Comparison of ENCODE assay signal across 8 cellular contexts in the genomic region with DNA sequence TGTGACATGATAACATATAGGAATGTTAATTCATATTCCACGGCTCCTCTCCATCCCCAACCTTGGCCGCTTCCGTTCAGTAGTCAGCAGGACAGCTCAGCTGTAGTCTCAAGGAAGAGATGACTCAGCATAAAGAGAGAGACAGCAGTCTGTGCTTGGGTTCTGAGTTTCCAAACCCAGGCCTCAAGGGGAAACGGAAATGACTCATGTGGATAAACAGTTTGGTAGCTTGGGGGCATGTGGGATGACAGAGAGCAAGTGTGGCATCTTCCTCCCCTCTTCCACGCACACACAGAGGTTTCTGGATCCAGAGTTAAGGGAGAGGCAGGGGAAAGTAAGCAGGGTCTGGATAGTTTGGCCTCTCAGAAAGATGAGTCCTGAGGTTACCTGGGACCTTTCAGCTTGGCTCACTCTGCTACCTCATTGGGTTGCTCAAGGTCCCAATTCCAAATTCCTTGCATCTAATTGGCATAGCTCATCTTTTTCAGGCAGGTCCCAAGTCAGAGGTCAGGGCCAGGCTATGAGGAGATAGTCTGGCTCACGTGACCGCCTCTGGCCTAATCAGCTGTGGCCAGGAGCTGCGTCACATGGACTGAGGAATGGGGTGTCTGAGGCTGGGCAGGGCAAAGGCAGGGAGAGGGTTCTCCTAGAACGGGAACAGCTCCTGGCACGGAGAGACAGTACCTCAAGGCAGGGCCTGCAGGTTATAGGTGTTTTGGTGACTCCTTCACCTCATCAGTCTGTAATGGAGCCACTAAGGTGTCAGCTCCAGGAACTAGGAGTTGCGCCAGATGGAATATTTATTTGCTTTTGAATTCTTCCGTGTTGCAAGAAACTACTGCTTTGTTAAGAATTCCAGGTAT. TPM values are rescaled to one million over a fixed set of nuclear protein-coding genes. Genes with fewer than 3 reads are reported as not detected.
DNase-seq lines count a peak whose midpoint lies in the region; ATAC-seq, FAIRE-seq and TF ChIP-seq lines count a peak whose summit lies in the region.

No MANE protein-coding gene starts in this region.

- peak overlapping the region; percentile 88 for H3K27ac Mint-ChIP-seq in T-helper 17 cell

- FAIRE-seq in HTR-8/SVneo (lab: Jason Lieb, UNC), result peak; percentile 94

- H3K27me3 ChIP-seq in GM06990 (replicated peaks; ENCODE audit: control insufficient read depth, insufficient read depth, low read length), result no peaks in the 10 kb centered on the region

- H3K4me3 Mint-ChIP-seq in T-helper 17 cell, result peak overlapping the region; percentile 9

- DNase-seq in A172 (ENCODE audit: low spot score), result peak; percentile 97
- peak; percentile 29 for DNase-seq in GM06990 (ENCODE audit: extremely low read depth, insufficient read length)
- peak; percentile 96 for DNase-seq in HTR-8/SVneo (ENCODE audit: insufficient read length, low spot score)
- DNase-seq in T-helper 17 cell, result no peak
- DNase-seq in choroid plexus epithelial cell (ENCODE audit: low read depth), result peak; percentile 96
- peak; percentile 44 for DNase-seq in mucosa of gallbladder (ENCODE audit: low spot score)
- DNase-seq in NCI-H187 (lab: John Stamatoyannopoulos, UW), result no peak
- DNase-seq in activated gamma-delta T cell treated with Interleukin-2 at 50 U/mL for 16 hours, result no peak

- TF ChIP-seq CTCF in GM06990 (IDR thresholded peaks at IDR 0.05; ENCODE audit: insufficient read depth, low read length, poor library complexity, severe bottlenecking), result no peak
- no peak for TF ChIP-seq CTCF in choroid plexus epithelial cell (conservative IDR thresholded peaks at IDR 0.05; ENCODE audit: low read depth, low read length)

- peaks cover 10% of the 10 kb centered on the region for H3K4me1 Mint-ChIP-seq in T-helper 17 cell

- peaks cover 7% of the 10 kb centered on the region for H3K27me3 Mint-ChIP-seq in T-helper 17 cell

- H3K36me3 Mint-ChIP-seq in T-helper 17 cell (ENCODE audit: low read depth), result no peaks in the 10 kb centered on the region

- H3K36me3 ChIP-seq in GM06990 (ENCODE audit: control insufficient read depth, insufficient read depth, low read length), result no peaks in the 10 kb centered on the region

- H3K9me3 ChIP-seq in T-helper 17 cell (ENCODE audit: control insufficient read depth, low read length, poor library complexity, severe bottlenecking), result no peaks in the 10 kb centered on the region

- H3K4me3 ChIP-seq in GM06990 (replicated peaks; ENCODE audit: low read depth, low read length) (no peak overlapping the region), choroid plexus epithelial cell (ENCODE audit: low read depth, low read length) (no peak overlapping the region)

- ATAC-seq in T-helper 17 cell, result peak; percentile 51

RNA-seq across cellular contexts. Expression of gene MLN, which starts 36.5 kb away (rescaled TPM):
- total RNA-seq in A172 (2014; rRNA removed; shearing (Covaris generic)), result not detected in 2 replicates
- total RNA-seq in T-helper 17 cell (not detected), mucosa of gallbladder (not detected)

RNA-seq across cellular contexts. Expression of gene LEMD2, which starts 51.4 kb away (rescaled TPM):
- total RNA-seq in A172 (2014; rRNA removed; shearing (Covaris generic)), result 48.8 and 50.8 TPM in 2 replicates
- 100 to 1,000 TPM; 101 to 120 TPM for total RNA-seq in T-helper 17 cell
- total RNA-seq in mucosa of gallbladder, result 68.4 TPM

Comparison
In these comparisons a context has a peak if more than half of its experiments do, and no peak if none do; other contexts are left out.
1. DNase-seq: peak in A172 (single experiment), GM06990 (single experiment), HTR-8/SVneo (single experiment), choroid plexus epithelial cell (single experiment) and mucosa of gallbladder (single experiment); none in T-helper 17 cell (0 of 3), NCI-H187 (0 of 2) and activated gamma-delta T cell treated with Interleukin-2 at 50 U/mL for 16 hours (single experiment).